13 cellular contexts compared by ENCODE assay signal in genomic region chr12:110677982-110678381, GRCh38. TPM values are rescaled to one million over a fixed set of nuclear protein-coding genes. Genes with fewer than 3 reads are reported as not detected.
DNase-seq lines count a peak whose midpoint lies in the region; ATAC-seq and TF ChIP-seq lines count a peak whose summit lies in the region.
"Had no signal": no experiment of that assay in that cellular context is flagged by ENCODE, and none has a peak within 500 bp of the region (broad histone marks: within the 10 kb centered on the region; RNA-seq: fewer than 3 reads in every experiment).

No MANE protein-coding gene starts in this region.

- peak overlapping the region; percentile 51 to 96 (median 93) for H3K27ac Mint-ChIP-seq in IgD-negative memory B cell
- peak overlapping the region; percentile 80 for H3K27ac Mint-ChIP-seq in dendritic cell treated with granulocyte-macrophage colony-stimulating factor and Interleukin-4, amounts not matched to agents 40 ng/mL and 50 ng/mL, for 4 days

- TF ChIP-seq CTCF in left ventricle myocardium inferior (IDR thresholded peaks at IDR 0.05; ENCODE audit: borderline replicate concordance) (no peak), tibial nerve (IDR thresholded peaks at IDR 0.05) (no peak)

- DNase-seq in left ventricle myocardium inferior = no peak
- DNase-seq in right cardiac atrium = no peak
- no peak for DNase-seq in tibial nerve (ENCODE audit: low spot score in 2 of 2)
- no peak for DNase-seq in AG08396 (ENCODE audit: low spot score)
- DNase-seq in activated effector memory CD4-positive, alpha-beta T cell treated with anti-CD3 and anti-CD28 coated beads, Interleukin-2, amount 50 U/mL, for 16 hours = no peak
- DNase-seq: activated CD4-positive, alpha-beta T cell treated with anti-CD3 and anti-CD28 coated beads for 48 hours; cortex of kidney; GM23248; IMR-90; NCI-H1930 had no signal

- peaks cover 11% of the 10 kb centered on the region for H3K36me3 Mint-ChIP-seq in IgD-negative memory B cell
- H3K36me3 Mint-ChIP-seq in dendritic cell treated with granulocyte-macrophage colony-stimulating factor and Interleukin-4, amounts not matched to agents 40 ng/mL and 50 ng/mL, for 4 days (ENCODE audit: low read depth) = peaks cover 51% of the 10 kb centered on the region

- H3K36me3 ChIP-seq in left ventricle myocardium inferior (peaks cover 23% of the 10 kb centered on the region), tibial nerve (peaks cover 0 to 14% (median 0%) of the 10 kb centered on the region in 3 donors)

- no peak for TF ChIP-seq POLR2A in tibial nerve (IDR thresholded peaks at IDR 0.05)

- H3K27me3 Mint-ChIP-seq in IgD-negative memory B cell = no peaks in the 10 kb centered on the region
- no peaks in the 10 kb centered on the region for H3K27me3 Mint-ChIP-seq in dendritic cell treated with granulocyte-macrophage colony-stimulating factor and Interleukin-4, amounts not matched to agents 40 ng/mL and 50 ng/mL, for 4 days

- H3K4me1 ChIP-seq in left ventricle myocardium inferior (peaks cover 33% of the 10 kb centered on the region), right cardiac atrium (ENCODE audit: control insufficient read depth, insufficient read depth, low read length) (peaks cover 3% of the 10 kb centered on the region), tibial nerve (peaks cover 0 to 14% (median 0%) of the 10 kb centered on the region in 4 donors)

- 86% methylated on average over 4 of the region's 4 CpGs for WGBS in right cardiac atrium
- WGBS in tibial nerve, 2 donors = 69 to 82% methylated on average over 4 of the region's 4 CpGs

- peaks cover 55 to 72% (median 63%) of the 10 kb centered on the region in 3 donors for H3K4me1 Mint-ChIP-seq in IgD-negative memory B cell
- peaks cover 64% of the 10 kb centered on the region for H3K4me1 Mint-ChIP-seq in dendritic cell treated with granulocyte-macrophage colony-stimulating factor and Interleukin-4, amounts not matched to agents 40 ng/mL and 50 ng/mL, for 4 days (ENCODE audit: low read depth)

- peak overlapping the region; percentile 28 for H3K4me3 ChIP-seq in left ventricle myocardium inferior
- H3K4me3 ChIP-seq in right cardiac atrium (ENCODE audit: low read length) = no peak overlapping the region
- H3K4me3 ChIP-seq in tibial nerve = no peak overlapping the region
- H3K4me3 ChIP-seq: GM23248 had no signal

- H3K4me3 Mint-ChIP-seq in IgD-negative memory B cell = peak overlapping the region; percentile 77 to 95 (median 92)
- H3K4me3 Mint-ChIP-seq in dendritic cell treated with granulocyte-macrophage colony-stimulating factor and Interleukin-4, amounts not matched to agents 40 ng/mL and 50 ng/mL, for 4 days = peak overlapping the region; percentile 54

- intact Hi-C loops in left ventricle myocardium inferior (cut with micrococcal nuclease) (no loop called here), right cardiac atrium (cut with DNase I) (no loop called here)
- intact Hi-C loops in dendritic cell treated with granulocyte-macrophage colony-stimulating factor and Interleukin-4, amounts not matched to agents 40 ng/mL and 50 ng/mL, for 4 days (cut with micrococcal nuclease) = no loop called here

- H3K27me3 ChIP-seq in left ventricle myocardium inferior (ENCODE audit: low read depth) (no peaks in the 10 kb centered on the region), right cardiac atrium (ENCODE audit: control insufficient read depth, insufficient read depth) (no peaks in the 10 kb centered on the region), tibial nerve (no peaks in the 10 kb centered on the region)

- peak overlapping the region; percentile 86 for H3K27ac ChIP-seq in left ventricle myocardium inferior (replicated peaks)
- no peak overlapping the region for H3K27ac ChIP-seq in right cardiac atrium (ENCODE audit: low read length)
- H3K27ac ChIP-seq in tibial nerve = peak overlapping the region in 1 of 4 donors; percentile 21
- H3K27ac ChIP-seq: GM23248 had no signal

- ATAC-seq in right cardiac atrium (no peak), HG02759 (IDR thresholded peaks at IDR 0.05; ENCODE audit: unreplicated experiment) (no peak)

- peaks cover 9% of the 10 kb centered on the region for H3K9me3 ChIP-seq in left ventricle myocardium inferior (replicated peaks)
- no peaks in the 10 kb centered on the region for H3K9me3 ChIP-seq in right cardiac atrium (ENCODE audit: control insufficient read depth, low read length)
- H3K9me3 ChIP-seq in tibial nerve = peaks cover 0 to 9% (median 0%) of the 10 kb centered on the region in 4 donors

- no peaks in the 10 kb centered on the region for H3K9me3 Mint-ChIP-seq in IgD-negative memory B cell
- H3K9me3 Mint-ChIP-seq in dendritic cell treated with granulocyte-macrophage colony-stimulating factor and Interleukin-4, amounts not matched to agents 40 ng/mL and 50 ng/mL, for 4 days = no peaks in the 10 kb centered on the region

- no peak for TF ChIP-seq EP300 in tibial nerve (IDR thresholded peaks at IDR 0.05)

RNA-seq across cellular contexts. Expression of gene HVCN1, which starts 10.9 kb away (rescaled TPM):
- total RNA-seq in left ventricle myocardium inferior = 11.5 TPM
- 10 to 100 TPM; 11.3 to 33.4 (median 13.3) TPM for total RNA-seq in right cardiac atrium
- polyA plus RNA-seq in right cardiac atrium = 18.2 TPM
- 441 TPM for polyA plus RNA-seq in IgD-negative memory B cell
- total RNA-seq in tibial nerve = 10 to 100 TPM in 2 of 4 donors, 1 to 10 TPM in 2; 4.5 to 13.8 (median 9.6) TPM
